In genomic region chr12:85661461-85662208, GRCh38 we compare ENCODE assay signal across 3 cellular contexts.
"Had no signal": no experiment of that assay in that cellular context is flagged by ENCODE, and none has a peak within 500 bp of the region (broad histone marks: within the 10 kb centered on the region; RNA-seq: fewer than 3 reads in every experiment).

No MANE protein-coding gene starts in this region.

- DNase-seq: H9, HCEC 1CT had no signal

- ATAC-seq: GM23338 had no signal
